11 cellular contexts compared by ENCODE assay signal in the genomic region with DNA sequence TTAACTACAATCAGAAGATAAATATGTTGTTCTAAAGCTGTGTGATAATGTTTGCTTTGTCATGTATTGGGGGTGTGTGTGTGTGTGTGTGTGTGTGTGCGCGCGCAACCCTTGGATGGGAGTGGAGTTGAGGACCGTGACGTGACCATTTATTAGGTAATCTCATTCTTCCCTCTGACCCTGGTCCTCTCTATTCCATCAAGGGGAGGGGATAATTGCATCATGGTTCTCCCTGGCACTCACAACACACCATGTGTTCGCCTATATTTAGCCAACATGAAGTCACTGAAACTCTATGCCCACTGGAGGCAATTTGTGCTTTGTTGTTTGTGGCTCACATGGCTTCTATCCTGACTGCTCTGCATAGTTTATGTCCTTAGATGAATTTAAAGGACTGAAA.
DNase-seq lines count a peak whose midpoint lies in the region; ATAC-seq and TF ChIP-seq lines count a peak whose summit lies in the region.
"Had no signal": no experiment of that assay in that cellular context is flagged by ENCODE, and none has a peak within 500 bp of the region (broad histone marks: within the 10 kb centered on the region; RNA-seq: fewer than 3 reads in every experiment).

No MANE protein-coding gene starts in this region.

- no peaks in the 10 kb centered on the region for H3F3A ChIP-seq in GM23338 (replicated peaks; ENCODE audit: low read depth)

- H3K79me2 ChIP-seq in GM23338 (replicated peaks; ENCODE audit: insufficient read depth) = no peaks in the 10 kb centered on the region
- H3K79me2 ChIP-seq in OCI-LY7 (ENCODE audit: insufficient read depth, low read depth, low read length) = no peaks in the 10 kb centered on the region

- no peaks in the 10 kb centered on the region; the same call in 1 of the 2 replicates for H3K36me3 ChIP-seq in GM23338 (ENCODE audit: insufficient read depth)
- H3K36me3 ChIP-seq in OCI-LY7 (ENCODE audit: insufficient read depth, low read length) = no peaks in the 10 kb centered on the region
- H3K36me3 ChIP-seq: ascending aorta, prostate gland had no signal

- H2AFZ ChIP-seq in GM23338 = peak overlapping the region; percentile 93
- H2AFZ ChIP-seq in OCI-LY7 (ENCODE audit: low read length) = no peak overlapping the region

- H3K9me2 ChIP-seq in GM23338 (ENCODE audit: insufficient read depth) (no peaks in the 10 kb centered on the region), OCI-LY7 (ENCODE audit: insufficient read depth, low read length) (no peaks in the 10 kb centered on the region)

- CTCF ChIA-PET in OCI-LY7 (lab: Charles Lee; ENCODE audit: unreplicated experiment) = no interaction called here

- peaks cover 6% of the 10 kb centered on the region; the same call in 2 of the 3 replicates for H3K4me1 Mint-ChIP-seq in GM23338
- H3K4me1 Mint-ChIP-seq: activated CD4-positive, alpha-beta memory T cell treated with anti-CD3 and anti-CD28 coated beads, Interleukin-2, amount 10 ng/mL, durations not matched to agents 7 days and 5 days had no signal

- H3K4me3 Mint-ChIP-seq in GM23338 = no peak overlapping the region
- H3K4me3 Mint-ChIP-seq: activated CD4-positive, alpha-beta memory T cell treated with anti-CD3 and anti-CD28 coated beads, Interleukin-2, amount 10 ng/mL, durations not matched to agents 7 days and 5 days had no signal

- H3K9me3 ChIP-seq in OCI-LY7 (ENCODE audit: low read length) = no peaks in the 10 kb centered on the region
- H3K9me3 ChIP-seq: ascending aorta, prostate gland had no signal

- peaks cover 7% of the 10 kb centered on the region for H3K4me1 ChIP-seq in GM23338 (ENCODE audit: insufficient read depth)
- H3K4me1 ChIP-seq in OCI-LY7 (ENCODE audit: insufficient read depth, low read length, poor library complexity, severe bottlenecking) = no peaks in the 10 kb centered on the region
- H3K4me1 ChIP-seq: ascending aorta, prostate gland had no signal

- TF ChIP-seq CTCF in GM23338 (conservative IDR thresholded peaks at IDR 0.05; ENCODE audit: low read depth in 2 of 2) = no peak
- TF ChIP-seq CTCF in fibroblast of the aortic adventitia (IDR thresholded peaks at IDR 0.05; ENCODE audit: insufficient read depth, low read length) = no peak
- no peak for TF ChIP-seq CTCF in retinal pigment epithelial cell (conservative IDR thresholded peaks at IDR 0.05; ENCODE audit: low read depth, low read length)
- no peak for TF ChIP-seq CTCF in OCI-LY7 (conservative IDR thresholded peaks at IDR 0.05; ENCODE audit: low read length)

- POLR2A ChIA-PET in OCI-LY7 (lab: Charles Lee) = no interaction called here

- H3K4me2 ChIP-seq in GM23338 (no peak overlapping the region), OCI-LY7 (ENCODE audit: low read length) (no peak overlapping the region)

- no peaks in the 10 kb centered on the region; the same call in 2 of the 3 replicates for H3K36me3 Mint-ChIP-seq in GM23338 (ENCODE audit: low read depth)

- no peak for DNase-seq in GM23338 (ENCODE audit: low spot score)
- DNase-seq in NCI-H2227 (lab: John Stamatoyannopoulos, UW; ENCODE audit: unreplicated experiment) = peak; percentile 79
- peak; percentile 84 for DNase-seq in fibroblast of the aortic adventitia (ENCODE audit: low read depth)
- peak; percentile 50 for DNase-seq in retinal pigment epithelial cell (ENCODE audit: low read depth)
- no peak for DNase-seq in OCI-LY7 (ENCODE audit: low spot score)
- DNase-seq: activated CD4-positive, alpha-beta memory T cell treated with anti-CD3 and anti-CD28 coated beads, Interleukin-2, amount 10 ng/mL, durations not matched to agents 7 days and 5 days had no signal

- peaks cover 7% of the 10 kb centered on the region for H3K27me3 Mint-ChIP-seq in GM23338 (ENCODE audit: insufficient read depth, low read depth, poor library complexity)
- H3K27me3 Mint-ChIP-seq: activated CD4-positive, alpha-beta memory T cell treated with anti-CD3 and anti-CD28 coated beads, Interleukin-2, amount 10 ng/mL, durations not matched to agents 7 days and 5 days had no signal

- no peak overlapping the region for H3K4me3 ChIP-seq in GM23338
- no peak overlapping the region for H3K4me3 ChIP-seq in fibroblast of the aortic adventitia (ENCODE audit: low read depth, low read length)
- no peak overlapping the region for H3K4me3 ChIP-seq in retinal pigment epithelial cell (ENCODE audit: low read length)
- H3K4me3 ChIP-seq in OCI-LY7 (ENCODE audit: low read depth, low read length, poor library complexity, severe bottlenecking) = no peak overlapping the region
- H3K4me3 ChIP-seq: ascending aorta, prostate gland had no signal

- no peak overlapping the region for H3K27ac Mint-ChIP-seq in GM23338
- H3K27ac Mint-ChIP-seq: activated CD4-positive, alpha-beta memory T cell treated with anti-CD3 and anti-CD28 coated beads, Interleukin-2, amount 10 ng/mL, durations not matched to agents 7 days and 5 days had no signal

- H3K9me3 Mint-ChIP-seq in GM23338 = no peaks in the 10 kb centered on the region; the same call in 2 of the 3 replicates
- H3K9me3 Mint-ChIP-seq: activated CD4-positive, alpha-beta memory T cell treated with anti-CD3 and anti-CD28 coated beads, Interleukin-2, amount 10 ng/mL, durations not matched to agents 7 days and 5 days had no signal

- BruUV-seq in OCI-LY7 (replicated peaks; lab: Mats Ljungman, UMichigan) = no TSS peak

- no peaks in the 10 kb centered on the region for H3K27me3 ChIP-seq in GM23338 (ENCODE audit: insufficient read depth)
- H3K27me3 ChIP-seq: ascending aorta had no signal

- no peaks in the 10 kb centered on the region for H4K20me1 ChIP-seq in GM23338 (replicated peaks; ENCODE audit: insufficient read depth)
- no peaks in the 10 kb centered on the region for H4K20me1 ChIP-seq in OCI-LY7 (ENCODE audit: insufficient read depth, low read length)

- intact Hi-C loops in OCI-LY7 (cut with micrococcal nuclease; ENCODE audit: unreplicated experiment) = no loop called here

- ATAC-seq in GM23338 = no peak
- ATAC-seq in GM21619 (IDR thresholded peaks at IDR 0.05; ENCODE audit: unreplicated experiment) = no peak
- no peak for ATAC-seq in HG03442 (IDR thresholded peaks at IDR 0.05; ENCODE audit: unreplicated experiment)
- no peak for ATAC-seq in GM19395 (IDR thresholded peaks at IDR 0.05; ENCODE audit: unreplicated experiment)

- H3K27ac ChIP-seq in GM23338 (ENCODE audit: low read depth) (no peak overlapping the region), OCI-LY7 (ENCODE audit: low read depth, low read length, poor library complexity, severe bottlenecking) (no peak overlapping the region)
- H3K27ac ChIP-seq: ascending aorta, prostate gland had no signal

TF ChIP-seq in GM23338, 12 proteins besides CTCF, POLR2A, EP300 and RAD21:
- TF ChIP-seq ZNF331 (CRISPR knock-in tag; IDR thresholded peaks at IDR 0.05; ENCODE audit: low read depth) (no peak), ZNF114 (CRISPR knock-in tag; IDR thresholded peaks at IDR 0.05) (no peak), CREB1 (CRISPR knock-in tag; IDR thresholded peaks at IDR 0.05; ENCODE audit: low read depth) (no peak)
- TF ChIP-seq, protein P1, sequence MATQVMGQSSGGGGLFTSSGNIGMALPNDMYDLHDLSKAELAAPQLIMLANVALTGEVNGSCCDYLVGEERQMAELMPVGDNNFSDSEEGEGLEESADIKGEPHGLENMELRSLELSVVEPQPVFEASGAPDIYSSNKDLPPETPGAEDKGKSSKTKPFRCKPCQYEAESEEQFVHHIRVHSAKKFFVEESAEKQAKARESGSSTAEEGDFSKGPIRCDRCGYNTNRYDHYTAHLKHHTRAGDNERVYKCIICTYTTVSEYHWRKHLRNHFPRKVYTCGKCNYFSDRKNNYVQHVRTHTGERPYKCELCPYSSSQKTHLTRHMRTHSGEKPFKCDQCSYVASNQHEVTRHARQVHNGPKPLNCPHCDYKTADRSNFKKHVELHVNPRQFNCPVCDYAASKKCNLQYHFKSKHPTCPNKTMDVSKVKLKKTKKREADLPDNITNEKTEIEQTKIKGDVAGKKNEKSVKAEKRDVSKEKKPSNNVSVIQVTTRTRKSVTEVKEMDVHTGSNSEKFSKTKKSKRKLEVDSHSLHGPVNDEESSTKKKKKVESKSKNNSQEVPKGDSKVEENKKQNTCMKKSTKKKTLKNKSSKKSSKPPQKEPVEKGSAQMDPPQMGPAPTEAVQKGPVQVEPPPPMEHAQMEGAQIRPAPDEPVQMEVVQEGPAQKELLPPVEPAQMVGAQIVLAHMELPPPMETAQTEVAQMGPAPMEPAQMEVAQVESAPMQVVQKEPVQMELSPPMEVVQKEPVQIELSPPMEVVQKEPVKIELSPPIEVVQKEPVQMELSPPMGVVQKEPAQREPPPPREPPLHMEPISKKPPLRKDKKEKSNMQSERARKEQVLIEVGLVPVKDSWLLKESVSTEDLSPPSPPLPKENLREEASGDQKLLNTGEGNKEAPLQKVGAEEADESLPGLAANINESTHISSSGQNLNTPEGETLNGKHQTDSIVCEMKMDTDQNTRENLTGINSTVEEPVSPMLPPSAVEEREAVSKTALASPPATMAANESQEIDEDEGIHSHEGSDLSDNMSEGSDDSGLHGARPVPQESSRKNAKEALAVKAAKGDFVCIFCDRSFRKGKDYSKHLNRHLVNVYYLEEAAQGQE (IDR thresholded peaks at IDR 0.05; ENCODE audit: unreplicated experiment) = no peak

Comparison
In these comparisons a context has a peak if more than half of its experiments do, and no peak if none do; other contexts are left out.
1. DNase-seq: peak in NCI-H2227 (single experiment), fibroblast of the aortic adventitia (single experiment) and retinal pigment epithelial cell (single experiment); none in GM23338 (single experiment) and OCI-LY7 (single experiment).